Comparison of ENCODE assay signal across 18 cellular contexts in genomic region chr4:13635281-13635799, GRCh38. TPM values are rescaled to one million over a fixed set of nuclear protein-coding genes. Genes with fewer than 3 reads are reported as not detected.
DNase-seq lines count a peak whose midpoint lies in the region; ATAC-seq, FAIRE-seq and TF ChIP-seq lines count a peak whose summit lies in the region.
"Had no signal": no experiment of that assay in that cellular context is flagged by ENCODE, and none has a peak within 500 bp of the region (broad histone marks: within the 10 kb centered on the region; RNA-seq: fewer than 3 reads in every experiment).

No MANE protein-coding gene starts in this region.

- H3K27me3 ChIP-seq in transverse colon, result no peaks in the 10 kb centered on the region

- H3K27me3 Mint-ChIP-seq in HFFc6 (ENCODE audit: insufficient read depth) (peaks cover 18% of the 10 kb centered on the region), T-cell (peaks cover 16 to 26% of the 10 kb centered on the region in 2 donors)

- in situ Hi-C loops in astrocyte of the spinal cord (cut with HindIII; ENCODE audit: low sequenced_read_pairs), result no loop called here
- in situ Hi-C loops in transverse colon (cut with MboI; ENCODE audit: low pct_ligation_motif_present in 1 of 4, low pct_unique_long_range_greater_than_20kb in 1 of 4, low sequenced_read_pairs in 3 of 4), result loop anchor here in 2 of 4 donors (25.0 kb wide), 2 partner anchors 1352 to 1377 kb away; partner anchors contain the start of gene CPEB2 (in 1 of the 2)

- intact Hi-C loops in transverse colon (cut with DNase I; ENCODE audit: low total_unique reads), result no loop called here

- H3K9me3 Mint-ChIP-seq in HFFc6 (no peaks in the 10 kb centered on the region), T-cell (no peaks in the 10 kb centered on the region)
- H3K9me3 Mint-ChIP-seq: CD4-positive, alpha-beta memory T cell; GM23338 had no signal

- H3K27ac ChIP-seq in transverse colon, result no peak overlapping the region

- H3K4me3 Mint-ChIP-seq in HFFc6 (no peak overlapping the region), T-cell (no peak overlapping the region)
- H3K4me3 Mint-ChIP-seq: CD4-positive, alpha-beta memory T cell; GM23338 had no signal

- CTCF ChIA-PET in T-cell (lab: Charles Lee), result no interaction called here

- H3K4me3 ChIP-seq in astrocyte of the spinal cord (ENCODE audit: low read depth, low read length), result no peak overlapping the region
- H3K4me3 ChIP-seq in transverse colon, result no peak overlapping the region
- H3K4me3 ChIP-seq: GM23338 had no signal

- WGBS in transverse colon (ENCODE audit: low coverage in 1 of 2), 2 donors, result 83 to 84% methylated on average over 1 of the region's 1 CpG

- TF ChIP-seq POLR2A in transverse colon (IDR thresholded peaks at IDR 0.05), result no peak

- no peak for ATAC-seq in T-cell (replicated peaks in 1 of 4)
- no peak for ATAC-seq in HG03378 (IDR thresholded peaks at IDR 0.05; ENCODE audit: unreplicated experiment)
- ATAC-seq: GM23338, Panc1 had no signal

- no peaks in the 10 kb centered on the region for H3K9me3 ChIP-seq in transverse colon

- DNase-seq in Ammon's horn (ENCODE audit: low spot score) (peak; percentile 24), HFFc6 (peak; percentile 21), astrocyte of the spinal cord (ENCODE audit: low read depth, low spot score) (peak; percentile 18), frontal cortex (ENCODE audit: low spot score in 2 of 2) (no peak), T-cell (no peak), transverse colon (no peak)
- DNase-seq: Calu3; CD4-positive, alpha-beta memory T cell; DMS53; KG1; NCI-H1048; NCI-H146; NCI-H2081; NCI-H510A treated with DMSO at 0.1 percent for 48 hours; NCI-H82 had no signal

- TF ChIP-seq EP300 in transverse colon (IDR thresholded peaks at IDR 0.05; ENCODE audit: low read depth), result no peak

- FAIRE-seq in frontal cortex (lab: Jason Lieb, UNC), result peak; percentile 48

- H3K4me1 ChIP-seq in transverse colon, result no peaks in the 10 kb centered on the region

- H3K4me1 Mint-ChIP-seq in HFFc6 (ENCODE audit: low read depth) (peaks cover 15% of the 10 kb centered on the region), T-cell (no peaks in the 10 kb centered on the region)

- H3K36me3 Mint-ChIP-seq in HFFc6 (ENCODE audit: low read depth) (no peaks in the 10 kb centered on the region), T-cell (no peaks in the 10 kb centered on the region)
- H3K36me3 Mint-ChIP-seq: CD4-positive, alpha-beta memory T cell had no signal

- POLR2A ChIA-PET in T-cell (lab: Charles Lee), result no interaction called here

- H3K36me3 ChIP-seq in transverse colon, result no peaks in the 10 kb centered on the region

- TF ChIP-seq CTCF in HFFc6 (IDR thresholded peaks at IDR 0.05), result no peak
- no peak for TF ChIP-seq CTCF in astrocyte of the spinal cord (IDR thresholded peaks at IDR 0.05; ENCODE audit: low read depth, low read length)
- TF ChIP-seq CTCF in transverse colon (IDR thresholded peaks at IDR 0.05), result no peak

- H3K27ac Mint-ChIP-seq in HFFc6 (no peak overlapping the region), T-cell (no peak overlapping the region)
- H3K27ac Mint-ChIP-seq: CD4-positive, alpha-beta memory T cell; GM23338 had no signal

RNA-seq across cellular contexts. Expression of gene BOD1L1, which starts 7.8 kb away (rescaled TPM):
- total RNA-seq in HFFc6 (2021; fragmentation: NEBNext Ultra II Directional; extraction: Animal tissue kit (Norgen Biotek cat#: 25700)), result 10 to 100 TPM; 22.9 to 24.9 (median 24.6) TPM
- total RNA-seq in frontal cortex (45.2 TPM), T-cell (10 to 100 TPM; 48.3 to 57.1 (median 55.4) TPM), transverse colon (10 to 100 TPM; 33.7 to 72.2 (median 60.8) TPM)

Comparison
In these comparisons a context has a peak if more than half of its experiments do, and no peak if none do; other contexts are left out.
1. DNase-seq: peak in Ammon's horn (single experiment), HFFc6 (single experiment) and astrocyte of the spinal cord (single experiment); none in frontal cortex (0 of 2), T-cell (0 of 34) and transverse colon (single experiment).